ENCODE assay signal across 1 cellular context in genomic region chr16:66549284-66550131, GRCh38.
TF ChIP-seq lines count a peak whose summit lies in the region.

TSS of gene TK2 (minus strand) at chr16:66550122. CDS start at chr16:66550061, 61 bp downstream.

TF ChIP-seq in K562, 482 proteins besides CTCF, POLR2A, EP300 and RAD21 (continued from another document and continues in another):
- no peak for TF ChIP-seq DEAF1 (CRISPR knock-in tag; IDR thresholded peaks at IDR 0.05)
- TF ChIP-seq CBFA2T2 (conservative IDR thresholded peaks at IDR 0.05) = no peak
- no peak for TF ChIP-seq PRMT5 (CRISPR knock-in tag; IDR thresholded peaks at IDR 0.05)
- no peak for TF ChIP-seq DIDO1 (tag; IDR thresholded peaks at IDR 0.05; ENCODE audit: low read depth)
- peak; percentile 84 for TF ChIP-seq GABPA (tag; conservative IDR thresholded peaks at IDR 0.05; ENCODE audit: low read depth)
- no peak for TF ChIP-seq ZKSCAN3 (CRISPR knock-in tag; IDR thresholded peaks at IDR 0.05)
- no peak for TF ChIP-seq SIN3A (IDR thresholded peaks at IDR 0.05; ENCODE audit: borderline replicate concordance in 2 of 2, control insufficient read depth in 1 of 2, low read depth in 2 of 2, low read length in 2 of 2)
- no peak for TF ChIP-seq ZBTB17 (CRISPR knock-in tag; IDR thresholded peaks at IDR 0.05)
- TF ChIP-seq E2F5 (CRISPR knock-in tag; IDR thresholded peaks at IDR 0.05) = no peak
- TF ChIP-seq SMARCA5 (IDR thresholded peaks at IDR 0.05) = no peak
- no peak for TF ChIP-seq HSF4 (CRISPR knock-in tag; IDR thresholded peaks at IDR 0.05; ENCODE audit: borderline replicate concordance)
- TF ChIP-seq CEBPB (tag; IDR thresholded peaks at IDR 0.05) = no peak
- no peak for TF ChIP-seq DPF2 (IDR thresholded peaks at IDR 0.05)
- no peak for TF ChIP-seq ZNF316 (IDR thresholded peaks at IDR 0.05)
- no peak for TF ChIP-seq THRA (IDR thresholded peaks at IDR 0.05)
- no peak for TF ChIP-seq CHD7 (IDR thresholded peaks at IDR 0.05; ENCODE audit: low read depth, low read length)
- peak; percentile 76; the same call in 1 of the 2 replicates for TF ChIP-seq KAT7 (CRISPR knock-in tag; IDR thresholded peaks at IDR 0.05; ENCODE audit: borderline replicate concordance)
- TF ChIP-seq E2F8 (IDR thresholded peaks at IDR 0.05; ENCODE audit: low read depth, partially characterized antibody) = no peak
- no peak for TF ChIP-seq MTA2 (IDR thresholded peaks at IDR 0.05; ENCODE audit: low read depth)
- TF ChIP-seq ETS2 (tag; IDR thresholded peaks at IDR 0.05; ENCODE audit: borderline replicate concordance, poor library complexity, severe bottlenecking) = no peak
- no peak for TF ChIP-seq PRPF4 (IDR thresholded peaks at IDR 0.05; ENCODE audit: insufficient read depth, low read depth, low read length, poor library complexity, severe bottlenecking)
- no peak for TF ChIP-seq SMAD2 (IDR thresholded peaks at IDR 0.05; ENCODE audit: low read depth, low read length)
- TF ChIP-seq ZFP1 (CRISPR knock-in tag; IDR thresholded peaks at IDR 0.05) = no peak
- TF ChIP-seq POLR2AphosphoS5 (IDR thresholded peaks at IDR 0.05; ENCODE audit: control insufficient read depth, insufficient read depth, low read depth, low read length) = no peak
- TF ChIP-seq MAX (CRISPR knock-in tag; IDR thresholded peaks at IDR 0.05) = no peak
- no peak for TF ChIP-seq ZNF143 (CRISPR knock-in tag; IDR thresholded peaks at IDR 0.05)
- no peak for TF ChIP-seq CHD2 (IDR thresholded peaks at IDR 0.05; ENCODE audit: low read depth, low read length)
- TF ChIP-seq JUND (IDR thresholded peaks at IDR 0.05; ENCODE audit: borderline replicate concordance, low read depth, low read length) = no peak
- TF ChIP-seq JUND (tag; IDR thresholded peaks at IDR 0.05; ENCODE audit: borderline replicate concordance, low read depth, low read length) = no peak
- TF ChIP-seq RBM39 (optimal IDR thresholded peaks at IDR 0.05; ENCODE audit: low read depth, low read length) = no peak
- TF ChIP-seq MNT (conservative IDR thresholded peaks at IDR 0.05) = no peak
- no peak for TF ChIP-seq ZNF184 (CRISPR knock-in tag; IDR thresholded peaks at IDR 0.05)
- TF ChIP-seq TFAP4 (CRISPR knock-in tag; IDR thresholded peaks at IDR 0.05; ENCODE audit: borderline replicate concordance) = peak; percentile 36
- TF ChIP-seq ZNF121 (CRISPR knock-in tag; conservative IDR thresholded peaks at IDR 0.05) = no peak
- no peak for TF ChIP-seq ZNF507 (tag; conservative IDR thresholded peaks at IDR 0.05)
- no peak for TF ChIP-seq BHLHE40 (IDR thresholded peaks at IDR 0.05; ENCODE audit: low read length)
- peak; percentile 43 for TF ChIP-seq U2AF1 (optimal IDR thresholded peaks at IDR 0.05; ENCODE audit: low read depth, low read length)
- TF ChIP-seq ZNF778 (CRISPR knock-in tag; IDR thresholded peaks at IDR 0.05) = no peak
- TF ChIP-seq PKNOX1 (IDR thresholded peaks at IDR 0.05) = no peak
- TF ChIP-seq ZKSCAN8 (CRISPR knock-in tag; IDR thresholded peaks at IDR 0.05) = no peak
- no peak for TF ChIP-seq NFYB (IDR thresholded peaks at IDR 0.05; ENCODE audit: extremely low read depth, insufficient read length)
